ENCODE assay signal across 13 cellular contexts in genomic region chr13:60689571-60689970, GRCh38.
"Had no signal": no experiment of that assay in that cellular context is flagged by ENCODE, and none has a peak within 500 bp of the region (broad histone marks: within the 10 kb centered on the region; RNA-seq: fewer than 3 reads in every experiment).

No MANE protein-coding gene starts in this region.

- H3K27me3 ChIP-seq: esophagus squamous epithelium, hepatocyte had no signal

- H3K9me3 Mint-ChIP-seq: activated B cell treated with CpG ODN at 0.5 μM for 24 hours had no signal

- FAIRE-seq: keratinocyte, TTC549 had no signal

- DNase-seq: activated B cell treated with CpG ODN at 0.5 μM for 24 hours; activated CD4-positive, alpha-beta T cell treated with anti-CD3 and anti-CD28 coated beads, Interleukin-2, amount 50 U/mL, for 1 hour; activated gamma-delta T cell; esophagus squamous epithelium; midbrain; stimulated activated CD4-positive, alpha-beta T cell treated with anti-CD3 and anti-CD28 coated beads, Interleukin-2, amount 100 ng/mL, for 24 hours; T-helper 17 cell had no signal

- H3K4me2 ChIP-seq: hepatocyte had no signal

- H3K4me3 ChIP-seq: esophagus squamous epithelium, hepatocyte had no signal

- H3K4me1 Mint-ChIP-seq: activated B cell treated with CpG ODN at 0.5 μM for 24 hours, T-helper 17 cell had no signal

- H3K79me2 ChIP-seq: hepatocyte, parathyroid adenoma had no signal

- H2AFZ ChIP-seq: hepatocyte, parathyroid adenoma had no signal

- H3K27ac ChIP-seq: esophagus squamous epithelium, hepatocyte, parathyroid adenoma had no signal

- H3K36me3 ChIP-seq: esophagus squamous epithelium had no signal

- H3K4me3 Mint-ChIP-seq: activated B cell treated with CpG ODN at 0.5 μM for 24 hours, T-helper 17 cell had no signal

- ATAC-seq: left lobe of liver, T-helper 17 cell had no signal

- H3K9me3 ChIP-seq: esophagus squamous epithelium had no signal

- H3K27me3 Mint-ChIP-seq: activated B cell treated with CpG ODN at 0.5 μM for 24 hours, T-helper 17 cell had no signal

- H3K4me1 ChIP-seq: esophagus squamous epithelium, parathyroid adenoma had no signal

- H3K9ac ChIP-seq: parathyroid adenoma had no signal

- H3K27ac Mint-ChIP-seq: activated B cell treated with CpG ODN at 0.5 μM for 24 hours; activated naive CD4-positive, alpha-beta T cell treated with anti-CD3 and anti-CD28 coated beads, Interleukin-2, amount 50 U/mL, for 72 hours; T-helper 17 cell had no signal

- H3K36me3 Mint-ChIP-seq: activated naive CD4-positive, alpha-beta T cell treated with anti-CD3 and anti-CD28 coated beads, Interleukin-2, amount 50 U/mL, for 72 hours had no signal
